16 cellular contexts compared by ENCODE assay signal in the genomic region with DNA sequence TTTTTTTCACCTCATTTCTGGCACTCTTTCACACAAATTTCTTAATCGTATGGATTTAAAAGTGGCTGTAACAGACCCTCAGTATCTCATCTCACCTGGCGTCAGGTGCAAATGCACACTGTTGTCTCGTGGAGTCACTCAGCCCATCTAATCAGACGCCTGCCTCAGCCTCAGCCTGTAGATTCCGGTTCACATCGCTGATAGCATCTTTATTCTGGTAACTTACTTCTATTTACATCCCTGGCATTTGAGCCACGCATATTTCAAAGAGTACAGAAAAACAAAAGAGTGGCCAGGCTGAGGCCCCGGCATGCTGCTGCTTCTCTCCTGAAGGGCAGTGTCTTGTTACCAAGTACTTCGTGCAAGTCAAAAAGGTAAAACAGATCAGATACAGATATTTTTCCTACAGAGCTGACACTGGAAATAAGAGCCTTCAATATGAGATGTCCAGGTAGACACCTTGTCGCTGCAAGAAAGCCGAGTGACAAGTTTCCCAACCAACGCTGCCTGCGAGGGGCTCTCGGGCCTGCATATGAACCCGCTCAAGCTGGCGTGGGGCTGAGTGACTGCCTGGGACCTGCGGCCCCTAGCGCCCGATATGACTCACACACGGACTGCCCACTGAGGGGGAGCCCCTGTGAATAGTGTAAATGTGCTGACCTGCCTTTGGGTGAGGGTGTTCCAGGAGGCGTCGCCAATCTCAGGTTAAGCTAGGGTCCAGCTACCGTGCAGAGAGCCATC. TPM values are rescaled to one million over a fixed set of nuclear protein-coding genes. Genes with fewer than 3 reads are reported as not detected.
"Had no signal": no experiment of that assay in that cellular context is flagged by ENCODE, and none has a peak within 500 bp of the region (broad histone marks: within the 10 kb centered on the region; RNA-seq: fewer than 3 reads in every experiment).

No MANE protein-coding gene starts in this region.

- H3K27me3 ChIP-seq: SJCRH30, tibial artery had no signal

- H3K36me3 ChIP-seq: brain microvascular endothelial cell, SJCRH30 had no signal

- H3K27ac ChIP-seq: brain microvascular endothelial cell, SJCRH30, tibial artery had no signal

- H3K4me3 ChIP-seq: mucosa of descending colon, SJCRH30, tibial artery had no signal

- H3K9me3 ChIP-seq: mucosa of descending colon, SJCRH30, tibial artery had no signal

- H3K4me1 ChIP-seq: SJCRH30 had no signal

- DNase-seq: activated CD4-positive, alpha-beta T cell treated with anti-CD3 and anti-CD28 coated beads for 36 hours; activated CD8-positive, alpha-beta T cell treated with anti-CD3 and anti-CD28 coated beads, Interleukin-2, amount 10 ng/mL, durations not matched to agents 7 days and 5 days; activated gamma-delta T cell treated with Interleukin-2 at 50 U/mL for 16 hours; activated naive CD8-positive, alpha-beta T cell treated with anti-CD3 and anti-CD28 coated beads for 36 hours; brain microvascular endothelial cell; cerebellar nuclear complex; dermis blood vessel endothelial cell; hypothalamus; mammary epithelial cell; mucosa of descending colon; natural killer cell; nucleus accumbens; SJCRH30; SW 1271 had no signal

- ATAC-seq: activated CD4-positive, alpha-beta T cell treated with anti-CD3 and anti-CD28 coated beads for 36 hours; activated CD8-positive, alpha-beta T cell treated with anti-CD3 and anti-CD28 coated beads, Interleukin-2, amount 10 ng/mL, durations not matched to agents 7 days and 5 days; mucosa of descending colon; natural killer cell had no signal

RNA-seq across cellular contexts. Expression of gene VIPR2, which starts 4.3 kb away (rescaled TPM):
- total RNA-seq: activated CD8-positive, alpha-beta T cell treated with anti-CD3 and anti-CD28 coated beads, Interleukin-2, amount 10 ng/mL, durations not matched to agents 7 days and 5 days; activated naive CD8-positive, alpha-beta T cell treated with anti-CD3 and anti-CD28 coated beads for 36 hours; dermis blood vessel endothelial cell; glomerular endothelial cell; mammary epithelial cell had no signal
